ENCODE assay signal across 9 cellular contexts in genomic region chr2:110726285-110726684, GRCh38. TPM values are rescaled to one million over a fixed set of nuclear protein-coding genes. Genes with fewer than 3 reads are reported as not detected.
"Had no signal": no experiment of that assay in that cellular context is flagged by ENCODE, and none has a peak within 500 bp of the region (broad histone marks: within the 10 kb centered on the region; RNA-seq: fewer than 3 reads in every experiment).

No MANE protein-coding gene starts in this region.

- H3K27ac ChIP-seq: GM23248 had no signal

- H3K27ac Mint-ChIP-seq: HFFc6 had no signal

- DNase-seq: GM23248, H7, HFFc6, IMR-90, KG1 had no signal

- H3K36me3 ChIP-seq: HAP-1 had no signal

- H3K9ac ChIP-seq: GM23248 had no signal

- H3K4me3 ChIP-seq: GM23248, HAP-1, K562 had no signal

- ATAC-seq: HCT116, K562 had no signal

- H3K4me3 Mint-ChIP-seq: HFFc6 had no signal

- H3K9me3 Mint-ChIP-seq: HFFc6 had no signal

- H3K9me3 ChIP-seq: HAP-1 had no signal

- H2AFZ ChIP-seq: GM23248 had no signal

RNA-seq across cellular contexts. Expression of gene ACOXL, which starts 6.1 kb away (rescaled TPM):
- total RNA-seq: GM23248, H4, HFFc6, IMR-90 had no signal
- polyA plus RNA-seq: GM23248, IMR-90 had no signal
